ENCODE assay signal across 22 cellular contexts in genomic region chr15:83225449-83225848, GRCh38. TPM values are rescaled to one million over a fixed set of nuclear protein-coding genes. Genes with fewer than 3 reads are reported as not detected.
"Had no signal": no experiment of that assay in that cellular context is flagged by ENCODE, and none has a peak within 500 bp of the region (broad histone marks: within the 10 kb centered on the region; RNA-seq: fewer than 3 reads in every experiment).

No MANE protein-coding gene starts in this region.

- H3K27ac Mint-ChIP-seq: memory B cell, mesothelial cell of epicardium, natural killer cell had no signal

- H3K36me3 Mint-ChIP-seq: memory B cell, natural killer cell had no signal

- H3K9me3 Mint-ChIP-seq: natural killer cell had no signal

- DNase-seq: cortex of kidney; dorsolateral prefrontal cortex; effector CD8-positive, alpha-beta T cell; gastrocnemius medialis; heart right ventricle; hypothalamus; natural killer cell; ovary; small intestine; stimulated activated CD4-positive, alpha-beta T cell treated with anti-CD3 and anti-CD28 coated beads, Interleukin-12 subunit alpha, Interleukin-12 subunit beta, amount 100 ng/mL, for 4 hours; stimulated activated naive CD4-positive, alpha-beta T cell; stomach; substantia nigra; transverse colon had no signal

- H3K4me1 Mint-ChIP-seq: mesothelial cell of epicardium, natural killer cell, neural crest cell had no signal

- H3K4me1 ChIP-seq: esophagus muscularis mucosa, gastrocnemius medialis, heart right ventricle, right atrium auricular region, stomach, transverse colon had no signal

- H3K4me3 Mint-ChIP-seq: memory B cell, mesothelial cell of epicardium, natural killer cell, neural crest cell had no signal

- H3K27ac ChIP-seq: dorsolateral prefrontal cortex, esophagus muscularis mucosa, gastrocnemius medialis, heart right ventricle, ovary, right atrium auricular region, stomach, thoracic aorta, transverse colon had no signal

- H3K27me3 ChIP-seq: dorsolateral prefrontal cortex, esophagus muscularis mucosa, gastrocnemius medialis, heart right ventricle, ovary, right atrium auricular region, stomach, transverse colon had no signal

- H3K4me3 ChIP-seq: dorsolateral prefrontal cortex, esophagus muscularis mucosa, gastrocnemius medialis, ovary, right atrium auricular region, stomach, thoracic aorta, transverse colon had no signal

- ATAC-seq: gastrocnemius medialis, heart right ventricle, left lobe of liver, natural killer cell had no signal

- H3K36me3 ChIP-seq: esophagus muscularis mucosa, gastrocnemius medialis, heart right ventricle, ovary, right atrium auricular region, stomach, thoracic aorta, transverse colon had no signal

- H3K9me3 ChIP-seq: gastrocnemius medialis, ovary, right atrium auricular region, thoracic aorta, transverse colon had no signal

RNA-seq across cellular contexts. Expression of gene BNC1, which starts 59.0 kb away (rescaled TPM):
- total RNA-seq: mucosa of gallbladder, natural killer cell, transverse colon had no signal
